In genomic region chr6:136052046-136052445, GRCh38 we compare ENCODE assay signal across 1 cellular context.
TF ChIP-seq lines count a peak whose summit lies in the region.

No MANE protein-coding gene starts in this region.

TF ChIP-seq in IMR-90, 13 proteins besides CTCF, POLR2A, EP300 and RAD21 (continued from another document):
- TF ChIP-seq NFE2L2 (IDR thresholded peaks at IDR 0.05; ENCODE audit: low read depth, low read length) (no peak), RFX5 (IDR thresholded peaks at IDR 0.05; ENCODE audit: low read depth, low read length) (no peak), MAFK (IDR thresholded peaks at IDR 0.05; ENCODE audit: low read depth, low read length) (no peak)
TF ChIP-seq in IMR-90: peak in this region for 0.
